In genomic region chr3:177346878-177347277, GRCh38 we compare ENCODE assay signal across 19 cellular contexts.
DNase-seq lines count a peak whose midpoint lies in the region; TF ChIP-seq lines count a peak whose summit lies in the region.
"Had no signal": no experiment of that assay in that cellular context is flagged by ENCODE, and none has a peak within 500 bp of the region (broad histone marks: within the 10 kb centered on the region; RNA-seq: fewer than 3 reads in every experiment).

No MANE protein-coding gene starts in this region.

- H3K4me2 ChIP-seq in smooth muscle cell: no peak overlapping the region

- peak overlapping the region; percentile 64 for H3K27ac Mint-ChIP-seq in endothelial cell (ENCODE audit: unreplicated experiment)
- H3K27ac Mint-ChIP-seq: B cell, GM23338 had no signal

- H3K27me3 Mint-ChIP-seq in endothelial cell (ENCODE audit: unreplicated experiment): peaks cover 3% of the 10 kb centered on the region
- H3K27me3 Mint-ChIP-seq: B cell had no signal

- H3K36me3 ChIP-seq in SJSA1: no peaks in the 10 kb centered on the region
- H3K36me3 ChIP-seq in smooth muscle cell (ENCODE audit: low read depth): no peaks in the 10 kb centered on the region
- H3K36me3 ChIP-seq: HAP-1 had no signal

- H3K9me3 ChIP-seq in SJSA1 (replicated peaks) (no peaks in the 10 kb centered on the region), smooth muscle cell (replicated peaks; ENCODE audit: low read depth) (no peaks in the 10 kb centered on the region)
- H3K9me3 ChIP-seq: HAP-1 had no signal

- H3K4me3 ChIP-seq in SJSA1: no peak overlapping the region
- no peak overlapping the region for H3K4me3 ChIP-seq in smooth muscle cell
- H3K4me3 ChIP-seq: GM23338, HAP-1 had no signal

- no peaks in the 10 kb centered on the region for H3K9me3 Mint-ChIP-seq in endothelial cell (ENCODE audit: unreplicated experiment)
- H3K9me3 Mint-ChIP-seq: GM23338 had no signal

- peaks cover 62% of the 10 kb centered on the region for H3K4me1 Mint-ChIP-seq in endothelial cell (ENCODE audit: unreplicated experiment)

- no peaks in the 10 kb centered on the region for H3K27me3 ChIP-seq in SJSA1 (replicated peaks)
- no peaks in the 10 kb centered on the region for H3K27me3 ChIP-seq in smooth muscle cell (ENCODE audit: low read depth)

- peaks cover 46% of the 10 kb centered on the region for H3K4me1 ChIP-seq in SJSA1 (replicated peaks)
- H3K4me1 ChIP-seq in smooth muscle cell (ENCODE audit: low read depth): peaks cover 31% of the 10 kb centered on the region

- H3K79me2 ChIP-seq in smooth muscle cell (ENCODE audit: low read depth): no peaks in the 10 kb centered on the region

- H4K20me1 ChIP-seq in smooth muscle cell (ENCODE audit: low read depth): no peaks in the 10 kb centered on the region

- H3K4me3 Mint-ChIP-seq in endothelial cell (ENCODE audit: unreplicated experiment): no peak overlapping the region
- H3K4me3 Mint-ChIP-seq: B cell, CD14-positive monocyte, GM23338 had no signal

- H3K9ac ChIP-seq in smooth muscle cell (ENCODE audit: low read depth): no peak overlapping the region

- H3K36me3 Mint-ChIP-seq in endothelial cell (ENCODE audit: low read depth, unreplicated experiment): no peaks in the 10 kb centered on the region
- H3K36me3 Mint-ChIP-seq: CD14-positive monocyte had no signal

- TF ChIP-seq CTCF in endothelial cell (IDR thresholded peaks at IDR 0.05; ENCODE audit: unreplicated experiment) (no peak), smooth muscle cell (IDR thresholded peaks at IDR 0.05; ENCODE audit: borderline replicate concordance, insufficient read depth, poor library complexity, severe bottlenecking) (no peak)

- H2AFZ ChIP-seq in smooth muscle cell (ENCODE audit: low read depth): no peak overlapping the region
- H2AFZ ChIP-seq: GM23338 had no signal

- H3F3A ChIP-seq in smooth muscle cell (ENCODE audit: low read depth): peaks cover 9% of the 10 kb centered on the region

- 0 out of 2 replicates have a peak overlapping the region, but pooled peaks have one; percentile 33 for H3K27ac ChIP-seq in SJSA1
- H3K27ac ChIP-seq in smooth muscle cell (ENCODE audit: low read depth): peak overlapping the region; percentile 96

- DNase-seq in activated CD8-positive, alpha-beta memory T cell treated with anti-CD3 and anti-CD28 coated beads for 24 hours: peak; percentile 50
- DNase-seq in activated CD8-positive, alpha-beta memory T cell treated with anti-CD3 and anti-CD28 coated beads, Interleukin-2, amount 50 U/mL, for 48 hours: no peak
- no peak for DNase-seq in SJSA1 (ENCODE audit: low read depth in 1 of 2, low spot score in 2 of 2)
- no peak for DNase-seq in endothelial cell (ENCODE audit: low spot score)
- DNase-seq in smooth muscle cell (lab: John Stamatoyannopoulos, UW; ENCODE audit: unreplicated experiment): no peak
- DNase-seq in AML-193 (lab: John Stamatoyannopoulos, UW): no peak
- DNase-seq in activated T-cell treated with anti-CD3 and anti-CD28 coated beads, Interleukin-2, amount 50 U/mL, for 48 hours: no peak
- DNase-seq in NCI-H345 (lab: John Stamatoyannopoulos, UW): no peak
- DNase-seq: 8988T, DMS79, NCI-H1105, NCI-H2029 treated with DMSO at 0.1 percent for 48 hours, NCI-H226, NCI-H524, SHP77 treated with DMSO at 0.1 percent for 48 hours had no signal
